1 cellular context compared by ENCODE assay signal in genomic region chr13:79905018-79905417, GRCh38.
TF ChIP-seq lines count a peak whose summit lies in the region.

No MANE protein-coding gene starts in this region.

TF ChIP-seq in IMR-90, 13 proteins besides CTCF, POLR2A, EP300 and RAD21 (continued from another document):
- TF ChIP-seq, protein P1, sequence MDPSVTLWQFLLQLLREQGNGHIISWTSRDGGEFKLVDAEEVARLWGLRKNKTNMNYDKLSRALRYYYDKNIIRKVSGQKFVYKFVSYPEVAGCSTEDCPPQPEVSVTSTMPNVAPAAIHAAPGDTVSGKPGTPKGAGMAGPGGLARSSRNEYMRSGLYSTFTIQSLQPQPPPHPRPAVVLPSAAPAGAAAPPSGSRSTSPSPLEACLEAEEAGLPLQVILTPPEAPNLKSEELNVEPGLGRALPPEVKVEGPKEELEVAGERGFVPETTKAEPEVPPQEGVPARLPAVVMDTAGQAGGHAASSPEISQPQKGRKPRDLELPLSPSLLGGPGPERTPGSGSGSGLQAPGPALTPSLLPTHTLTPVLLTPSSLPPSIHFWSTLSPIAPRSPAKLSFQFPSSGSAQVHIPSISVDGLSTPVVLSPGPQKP (IDR thresholded peaks at IDR 0.05; ENCODE audit: borderline replicate concordance, low read depth, low read length), result no peak
- TF ChIP-seq CEBPB (IDR thresholded peaks at IDR 0.05; ENCODE audit: low read depth, low read length) (no peak), MAFK (IDR thresholded peaks at IDR 0.05; ENCODE audit: low read depth, low read length) (no peak), BHLHE40 (IDR thresholded peaks at IDR 0.05; ENCODE audit: low read depth, low read length) (no peak), RFX5 (IDR thresholded peaks at IDR 0.05; ENCODE audit: low read depth, low read length) (no peak), SMC3 (IDR thresholded peaks at IDR 0.05; ENCODE audit: low read depth, low read length) (no peak), USF2 (IDR thresholded peaks at IDR 0.05; ENCODE audit: low read depth, low read length) (no peak), FOS (IDR thresholded peaks at IDR 0.05; ENCODE audit: low read depth, low read length) (no peak), RCOR1 (IDR thresholded peaks at IDR 0.05; ENCODE audit: insufficient replicate concordance, low read length) (no peak), NFE2L2 (IDR thresholded peaks at IDR 0.05; ENCODE audit: low read depth, low read length) (no peak)
